ENCODE assay signal across 10 cellular contexts in genomic region chr3:172717493-172718088, GRCh38.
DNase-seq lines count a peak whose midpoint lies in the region; ATAC-seq and FAIRE-seq lines count a peak whose summit lies in the region.
"Had no signal": no experiment of that assay in that cellular context is flagged by ENCODE, and none has a peak within 500 bp of the region (broad histone marks: within the 10 kb centered on the region; RNA-seq: fewer than 3 reads in every experiment).

No MANE protein-coding gene starts in this region.

- no peaks in the 10 kb centered on the region for H3K4me1 Mint-ChIP-seq in effector memory CD8-positive, alpha-beta T cell (ENCODE audit: low read depth in 2 of 2)

- no peaks in the 10 kb centered on the region for H3K36me3 Mint-ChIP-seq in effector memory CD8-positive, alpha-beta T cell (ENCODE audit: insufficient read depth)

- H3K9me3 Mint-ChIP-seq in effector memory CD8-positive, alpha-beta T cell, result no peaks in the 10 kb centered on the region
- H3K9me3 Mint-ChIP-seq: activated T-cell treated with anti-CD3 and anti-CD28 coated beads, Interleukin-2, amount 50 U/mL, for 4 hours had no signal

- FAIRE-seq in A204.1 (lab: Jason Lieb, UNC), result peak; percentile 52

- H3K27me3 Mint-ChIP-seq in effector memory CD8-positive, alpha-beta T cell, result peaks cover 16 to 25% of the 10 kb centered on the region in 2 donors

- no peak overlapping the region for H3K4me3 Mint-ChIP-seq in effector memory CD8-positive, alpha-beta T cell
- H3K4me3 Mint-ChIP-seq: activated T-cell treated with anti-CD3 and anti-CD28 coated beads, Interleukin-2, amount 50 U/mL, for 4 hours had no signal

- peak; percentile 50 for DNase-seq in NCI-H69 (lab: John Stamatoyannopoulos, UW)
- DNase-seq in effector memory CD8-positive, alpha-beta T cell, result no peak
- no peak for DNase-seq in stimulated activated CD4-positive, alpha-beta T cell treated with anti-CD3 and anti-CD28 coated beads, Interleukin-2, amount 100 ng/mL, for 24 hours
- DNase-seq in stimulated activated CD4-positive, alpha-beta T cell treated with anti-CD3 and anti-CD28 coated beads, Interleukin-2, amount 100 ng/mL, for 48 hours, result no peak
- no peak for DNase-seq in NCI-H1436 (lab: John Stamatoyannopoulos, UW)
- no peak for DNase-seq in iPS-NIHi11 (ENCODE audit: low spot score)
- DNase-seq: activated T-cell treated with anti-CD3 and anti-CD28 coated beads, Interleukin-2, amount 50 U/mL, for 4 hours; thyroid gland had no signal

- ATAC-seq in GM18867 (IDR thresholded peaks at IDR 0.05; ENCODE audit: unreplicated experiment), result peak; percentile 67
- peak; percentile 76 for ATAC-seq in effector memory CD8-positive, alpha-beta T cell (replicated peaks)
- ATAC-seq: activated T-cell treated with anti-CD3 and anti-CD28 coated beads, Interleukin-2, amount 50 U/mL, for 4 hours had no signal

- no peak overlapping the region for H3K27ac Mint-ChIP-seq in effector memory CD8-positive, alpha-beta T cell
